In the genomic region with DNA sequence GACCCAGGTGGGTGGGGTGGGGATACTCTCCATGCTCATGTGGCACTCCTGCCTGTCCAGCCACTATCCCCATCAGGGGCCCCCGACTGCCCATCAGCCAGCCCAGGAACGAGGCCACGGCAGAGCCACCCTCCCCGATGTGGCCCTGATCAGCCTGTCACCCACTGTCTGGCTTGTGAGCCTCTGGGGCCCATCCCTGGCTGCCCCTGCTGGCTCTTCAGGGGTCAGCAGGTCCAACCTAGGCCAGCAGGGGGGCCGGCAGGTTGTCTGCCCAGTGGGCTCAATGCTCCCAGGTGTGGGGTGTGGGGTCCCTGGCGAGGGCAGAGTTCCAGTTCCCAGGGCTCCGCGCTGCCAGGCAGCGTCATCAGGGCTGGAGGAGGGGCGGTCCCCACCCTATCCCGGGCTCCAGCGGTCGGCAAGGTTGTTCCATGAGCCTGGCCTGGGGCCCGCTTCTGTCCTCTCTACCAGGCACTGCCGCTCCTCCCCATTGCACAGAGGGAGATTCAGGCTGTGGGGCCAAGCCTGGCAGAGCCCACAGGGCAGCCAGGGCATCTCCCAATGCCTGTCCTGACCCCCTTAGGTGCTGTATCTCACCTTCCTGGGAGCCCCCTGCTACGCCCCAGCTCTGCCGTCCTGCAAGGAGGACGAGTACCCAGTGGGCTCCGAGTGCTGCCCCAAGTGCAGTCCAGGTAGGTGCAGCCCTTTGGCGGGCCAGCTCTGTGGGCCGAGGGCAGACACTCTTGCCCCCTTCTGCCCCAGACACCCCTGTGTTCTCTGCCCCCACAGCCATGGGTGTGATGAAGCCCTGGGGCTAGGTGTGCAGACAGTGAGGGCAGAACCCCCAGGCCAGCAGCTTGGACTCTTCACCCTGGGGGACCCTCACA, we compare ENCODE assay signal across 10 cellular contexts. TPM values are rescaled to one million over a fixed set of nuclear protein-coding genes. Genes with fewer than 3 reads are reported as not detected.
DNase-seq lines count a peak whose midpoint lies in the region; ATAC-seq, FAIRE-seq and TF ChIP-seq lines count a peak whose summit lies in the region.
"Had no signal": no experiment of that assay in that cellular context is flagged by ENCODE, and none has a peak within 500 bp of the region (broad histone marks: within the 10 kb centered on the region; RNA-seq: fewer than 3 reads in every experiment).

No MANE protein-coding gene starts in this region.

- H4K91ac ChIP-seq in H1 (replicated peaks; ENCODE audit: insufficient read length, low read length) = no peak overlapping the region

- CTCF ChIA-PET in CD4-positive, alpha-beta T cell (lab: Charles Lee) = interaction anchor here (1.3 kb wide), 1 partner anchor 28 kb away, joined by 4 read pairs; no protein-coding TSS in a partner anchor
- CTCF ChIA-PET in H1 (lab: Charles Lee; ENCODE audit: partially characterized antibody) = interaction anchor here (1.6 kb wide), 1 partner anchor 29 kb away, joined by 3 read pairs; no protein-coding TSS in a partner anchor

- no peak for TF ChIP-seq CTCF in CD4-positive, alpha-beta T cell (IDR thresholded peaks at IDR 0.05)
- TF ChIP-seq CTCF in Loucy (conservative IDR thresholded peaks at IDR 0.05; ENCODE audit: low read length) (peak; percentile 36), H1 (IDR thresholded peaks at IDR 0.05; ENCODE audit: control extremely low read depth in 1 of 3, insufficient read depth in 1 of 3, low read depth in 1 of 3, low read length in 3 of 3) (no peak; a peak in 1 of 4 replicates), ovary (IDR thresholded peaks at IDR 0.05) (no peak), GM10266 (IDR thresholded peaks at IDR 0.05; ENCODE audit: control insufficient read depth, insufficient read depth, low read depth, missing control alignments) (no peak)

- H3K4me3 Mint-ChIP-seq in CD4-positive, alpha-beta T cell = peak overlapping the region; percentile 97

- H3K9me3 Mint-ChIP-seq in CD4-positive, alpha-beta T cell = no peaks in the 10 kb centered on the region

- H3K56ac ChIP-seq in H1 (replicated peaks; ENCODE audit: insufficient read length, low read depth, low read length) = no peak overlapping the region

- no peak overlapping the region for H2BK12ac ChIP-seq in H1 (ENCODE audit: low read depth, low read length)

- TF ChIP-seq POLR2A in H1 (IDR thresholded peaks at IDR 0.05; ENCODE audit: control extremely low read depth in 1 of 2, low read depth in 2 of 2, low read length in 2 of 2) = no peak
- no peak for TF ChIP-seq POLR2A in ovary (IDR thresholded peaks at IDR 0.05)

- no peak overlapping the region; the same call in 1 of the 2 replicates for H2BK15ac ChIP-seq in H1 (ENCODE audit: low read length)

- H3K4ac ChIP-seq in H1 (replicated peaks; ENCODE audit: insufficient read length, low read depth, low read length) = no peak overlapping the region

- peak overlapping the region; percentile 84 for H3K4me3 ChIP-seq in Loucy (ENCODE audit: low read length, poor library complexity, severe bottlenecking)
- no peak overlapping the region for H3K4me3 ChIP-seq in H1 (ENCODE audit: extremely low read depth in 1 of 4, insufficient read depth in 2 of 4, low read depth in 3 of 4, low read length in 4 of 4)
- H3K4me3 ChIP-seq in ovary = peak overlapping the region; percentile 64

- H3K4me1 Mint-ChIP-seq in CD4-positive, alpha-beta T cell (ENCODE audit: low read depth) = peaks cover 38% of the 10 kb centered on the region

- FAIRE-seq in H1 (lab: Jason Lieb, UNC) = no peak

- no peaks in the 10 kb centered on the region for H3K9me2 ChIP-seq in Loucy (replicated peaks; ENCODE audit: low read depth, low read length)

- H4K8ac ChIP-seq in H1 (ENCODE audit: extremely low read depth, insufficient read depth, low read length) = peak overlapping the region; percentile 14; the same call in 1 of the 2 replicates

- peaks cover 9% of the 10 kb centered on the region for H4K20me1 ChIP-seq in Loucy (ENCODE audit: insufficient read depth, low read length, poor library complexity, severe bottlenecking)
- no peaks in the 10 kb centered on the region for H4K20me1 ChIP-seq in H1 (replicated peaks in 1 of 2; ENCODE audit: control insufficient read depth in 1 of 2, insufficient read depth in 2 of 2, low read length in 2 of 2)

- no peaks in the 10 kb centered on the region for H3F3A ChIP-seq in Loucy (ENCODE audit: low read depth)

- no peak overlapping the region for H2BK120ac ChIP-seq in H1 (replicated peaks; ENCODE audit: low read depth, low read length)

- no peaks in the 10 kb centered on the region for H3K9me3 ChIP-seq in CD4-positive, alpha-beta T cell (ENCODE audit: control insufficient read depth, low read length)
- H3K9me3 ChIP-seq in Loucy (ENCODE audit: insufficient read depth, low read depth, low read length) (no peaks in the 10 kb centered on the region), H1 (ENCODE audit: insufficient read depth in 2 of 2, low read depth in 1 of 2, low read length in 1 of 2) (no peaks in the 10 kb centered on the region; a peak in 1 of 4 replicates), ovary (no peaks in the 10 kb centered on the region)

- H3K79me2 ChIP-seq in Loucy (ENCODE audit: insufficient read depth, low read length) = peaks cover 21% of the 10 kb centered on the region
- no peaks in the 10 kb centered on the region for H3K79me2 ChIP-seq in H1 (ENCODE audit: control insufficient read depth in 1 of 2, insufficient read depth in 2 of 2, low read length in 2 of 2)

- intact Hi-C loops in CD4-positive, alpha-beta T cell (cut with DNase I, micrococcal nuclease) = no loop called here
- intact Hi-C loops in ovary (cut with DNase I) = loop anchor here in 2 of 4 donors (5.0 to 10.0 kb wide), 2 partner anchors 315 to 1653 kb away; no protein-coding TSS in a partner anchor

- H3K14ac ChIP-seq in H1 (ENCODE audit: insufficient read length) = no peak overlapping the region

- H3K4me1 ChIP-seq in Loucy (ENCODE audit: insufficient read depth, low read length, poor library complexity, severe bottlenecking) = peaks cover 27% of the 10 kb centered on the region
- peaks cover 0 to 6% (median 0%) of the 10 kb centered on the region in 4 experiments; a peak in 2 of 7 replicates for H3K4me1 ChIP-seq in H1 (replicated peaks in 1 of 4; ENCODE audit: control insufficient read depth in 3 of 4, insufficient read depth in 4 of 4, low read length in 3 of 4)
- peaks cover 12% of the 10 kb centered on the region for H3K4me1 ChIP-seq in ovary (ENCODE audit: insufficient read depth)

- H2AK5ac ChIP-seq in H1 (ENCODE audit: low read depth, low read length) = no peak overlapping the region

- H3K23me2 ChIP-seq in H1 (ENCODE audit: low read depth, low read length) = no peaks in the 10 kb centered on the region

- POLR2A ChIA-PET in CD4-positive, alpha-beta T cell (lab: Charles Lee) = interaction anchor here (0.9 to 5.7 kb wide), 6 partner anchors 10 to 363 kb away, joined by 3 to 133 read pairs (median 18); a partner anchor contains a TSS
- POLR2A ChIA-PET in H1 (lab: Charles Lee; ENCODE audit: partially characterized antibody) = no interaction called here

- peak overlapping the region; percentile 95 for H3K4me2 ChIP-seq in Loucy (ENCODE audit: low read depth, low read length, poor library complexity, severe bottlenecking)
- no peak overlapping the region for H3K4me2 ChIP-seq in H1 (ENCODE audit: insufficient read depth in 1 of 2, low read depth in 2 of 2, low read length in 2 of 2)

- 88% methylated on average over 19 of the region's 21 CpGs; no CpG with 5 or more reads in 1 of the 2 experiments for WGBS in H1 (ENCODE audit: extremely low coverage in 1 of 2, insufficient coverage in 1 of 2, insufficient read length in 1 of 2, insufficient replicate concordance in 2 of 2, low coverage in 1 of 2, low lambda C conversion rate in 2 of 2, missing lambda C conversion rate in 1 of 2), 2 experiments
- WGBS in ovary, 3 donors = 76 to 98% (median 80%) methylated on average over 11 to 21 of the region's 21 CpGs

- H3K9ac ChIP-seq in Loucy (ENCODE audit: low read depth, low read length, poor library complexity, severe bottlenecking) (peak overlapping the region; percentile 97), H1 (replicated peaks in 1 of 4; ENCODE audit: extremely low read depth in 1 of 4, low read depth in 3 of 4, low read length in 3 of 4) (no peak overlapping the region)

- H2BK20ac ChIP-seq in H1 (ENCODE audit: low read length) = no peak overlapping the region

- no peak for TF ChIP-seq RAD21 in H1 (IDR thresholded peaks at IDR 0.05 in 1 of 2, conservative IDR thresholded peaks at IDR 0.05 in 1 of 2; ENCODE audit: low read depth in 2 of 2, low read length in 2 of 2)

- H2AFZ ChIP-seq in Loucy (ENCODE audit: low read length) (no peak overlapping the region), H1 (ENCODE audit: low read length) (no peak overlapping the region)

- no peaks in the 10 kb centered on the region for H3K27me3 Mint-ChIP-seq in CD4-positive, alpha-beta T cell

- TF ChIP-seq EP300 in H1 (IDR thresholded peaks at IDR 0.05; ENCODE audit: borderline replicate concordance in 1 of 2, low read depth in 2 of 2, low read length in 2 of 2) (no peak), ovary (IDR thresholded peaks at IDR 0.05) (no peak)

- H3K23ac ChIP-seq in H1 (ENCODE audit: insufficient read length) = no peak overlapping the region

- H3K36me3 ChIP-seq in Loucy (ENCODE audit: insufficient read depth, low read length) (no peaks in the 10 kb centered on the region), H1 (ENCODE audit: control insufficient read depth in 2 of 4, insufficient read depth in 4 of 4, low read length in 3 of 4) (no peaks in the 10 kb centered on the region), ovary (no peaks in the 10 kb centered on the region)

- H3K79me1 ChIP-seq in H1 (ENCODE audit: low read depth, low read length) = no peaks in the 10 kb centered on the region

- H4K5ac ChIP-seq in H1 (ENCODE audit: insufficient read length, low read depth, low read length) = no peak overlapping the region

- H3K27ac Mint-ChIP-seq in CD4-positive, alpha-beta T cell = peak overlapping the region; percentile 98

- no peak overlapping the region for H2BK5ac ChIP-seq in H1 (ENCODE audit: low read depth, low read length)

- H3K27ac ChIP-seq in CD4-positive, alpha-beta T cell (ENCODE audit: low read depth, low read length) = peak overlapping the region; percentile 96
- H3K27ac ChIP-seq in H1 (ENCODE audit: low read depth, low read length) (no peak overlapping the region), ovary (peak overlapping the region; percentile 82 to 88)

- no peak for ATAC-seq in CD4-positive, alpha-beta T cell (ENCODE audit: poor library complexity)
- no peak for ATAC-seq in GM21529 (IDR thresholded peaks at IDR 0.05; ENCODE audit: unreplicated experiment)

- no peaks in the 10 kb centered on the region for H3K27me3 ChIP-seq in CD4-positive, alpha-beta T cell (ENCODE audit: control insufficient read depth, insufficient read depth, low read length)
- H3K27me3 ChIP-seq in Loucy (ENCODE audit: insufficient read depth, low read length, poor library complexity, severe bottlenecking) = no peaks in the 10 kb centered on the region
- no peaks in the 10 kb centered on the region for H3K27me3 ChIP-seq in H1 (replicated peaks in 1 of 4; ENCODE audit: control insufficient read depth in 3 of 4, extremely low read depth in 1 of 4, insufficient read depth in 3 of 4, low read length in 3 of 4)
- no peaks in the 10 kb centered on the region for H3K27me3 ChIP-seq in ovary

- peaks cover 36% of the 10 kb centered on the region for H3K36me3 Mint-ChIP-seq in CD4-positive, alpha-beta T cell (ENCODE audit: low read depth)

- H3K18ac ChIP-seq in H1 (ENCODE audit: extremely low read depth, low read length) = no peak overlapping the region

- no peak for DNase-seq in CD4-positive, alpha-beta T cell
- DNase-seq in H1 (ENCODE audit: low read depth in 1 of 2, low spot score in 2 of 2) = no peak
- no peak for DNase-seq in ovary
- DNase-seq in NCI-H69 (lab: John Stamatoyannopoulos, UW) = no peak
- no peak for DNase-seq in NCI-H187 (lab: John Stamatoyannopoulos, UW)
- DNase-seq in GM10266 (ENCODE audit: extremely low spot score) = no peak
- DNase-seq: SHP77 treated with DMSO at 0.1 percent for 48 hours had no signal

RNA-seq across cellular contexts. Expression of a gene that starts 1.2 kb away (rescaled TPM):
- 100 to 1,000 TPM; 191 to 194 TPM for total RNA-seq in CD4-positive, alpha-beta T cell
- 0.50 and 0.65 TPM in 2 replicates for total RNA-seq in H1 (2021; fragmentation: NEBNext Ultra II Directional; extraction: Animal tissue kit (Norgen Biotek cat#: 25700))
- polyA plus RNA-seq in H1 (2011; rRNA removed) = 0.13 and 0.36 TPM in 2 replicates
- 0.43 TPM for polyA plus RNA-seq in H1 (2011; cell fraction: cytosol; rRNA removed)
- 1.1 TPM for polyA plus RNA-seq in H1 (2011; cell fraction: nucleus; rRNA removed)
- polyA plus RNA-seq in H1 (2012, experiment 1 of 2) = 0.17 to 0.35 TPM (median 0.24 TPM) in 3 of 4 replicates, not detected in the other
- not detected for polyA plus RNA-seq in H1 (2012, experiment 2 of 2)
- polyA plus RNA-seq in H1 (2013, experiment 1 of 2) = 0.08 TPM
- 0.09 TPM for polyA plus RNA-seq in H1 (2013, experiment 2 of 2)
- 0.22 and 0.32 TPM in 2 replicates for polyA minus RNA-seq in H1 (2011; rRNA and poly(A)+ RNA removed)
- not detected for polyA minus RNA-seq in H1 (2011; cell fraction: cytosol; rRNA and poly(A)+ RNA removed)
- polyA minus RNA-seq in H1 (2011; cell fraction: nucleus; rRNA and poly(A)+ RNA removed) = 1.5 TPM
- total RNA-seq in ovary = 10 to 100 TPM; 33.3 to 78.5 (median 60.5) TPM
- polyA plus RNA-seq in ovary = 10 to 100 TPM in 1 of 2 donors, 1 to 10 TPM in 1; 4.3 to 57.6 TPM

RNA-seq across cellular contexts. Expression of a gene that starts 27.3 kb away (rescaled TPM):
- total RNA-seq in CD4-positive, alpha-beta T cell = not detected
- 0.22 and 0.25 TPM in 2 replicates for total RNA-seq in H1 (2021; fragmentation: NEBNext Ultra II Directional; extraction: Animal tissue kit (Norgen Biotek cat#: 25700))
- polyA plus RNA-seq in H1 (2011; rRNA removed) = 0.08 TPM in 1 of 2 replicates, not detected in the other
- polyA plus RNA-seq in H1 (2011; cell fraction: cytosol; rRNA removed) = 0.05 TPM
- 0.17 TPM for polyA plus RNA-seq in H1 (2011; cell fraction: nucleus; rRNA removed)
- polyA plus RNA-seq in H1 (2012, experiment 1 of 2) = 0.13 to 0.29 TPM in 2 of 4 replicates, not detected in the others
- 0.13 TPM for polyA plus RNA-seq in H1 (2012, experiment 2 of 2)
- polyA plus RNA-seq in H1 (2013, experiment 1 of 2) = 0.04 TPM
- 0.04 TPM for polyA plus RNA-seq in H1 (2013, experiment 2 of 2)
- polyA minus RNA-seq in H1 (2011; rRNA and poly(A)+ RNA removed) = 0.28 TPM in 1 of 2 replicates, not detected in the other
- not detected for polyA minus RNA-seq in H1 (2011; cell fraction: cytosol; rRNA and poly(A)+ RNA removed)
- polyA minus RNA-seq in H1 (2011; cell fraction: nucleus; rRNA and poly(A)+ RNA removed) = not detected
- under 1 TPM in 3 of 7 donors, not detected in 4; 0.25 to 0.53 (median 0.31) TPM for total RNA-seq in ovary
- polyA plus RNA-seq in ovary = under 1 TPM; 0.13 to 0.36 TPM
- total RNA-seq: myocyte had no signal

RNA-seq across cellular contexts. Expression of a gene that starts 29.2 kb away (rescaled TPM):
- 10 to 100 TPM; 11.0 to 12.8 TPM for total RNA-seq in CD4-positive, alpha-beta T cell
- 44.4 and 46.0 TPM in 2 replicates for total RNA-seq in H1 (2021; fragmentation: NEBNext Ultra II Directional; extraction: Animal tissue kit (Norgen Biotek cat#: 25700))
- 35.3 and 54.6 TPM in 2 replicates for polyA plus RNA-seq in H1 (2011; rRNA removed)
- 39.9 TPM for polyA plus RNA-seq in H1 (2011; cell fraction: cytosol; rRNA removed)
- 87.5 TPM for polyA plus RNA-seq in H1 (2011; cell fraction: nucleus; rRNA removed)
- 35.5 to 45.3 TPM (median 42.8 TPM) in 4 replicates for polyA plus RNA-seq in H1 (2012, experiment 1 of 2)
- polyA plus RNA-seq in H1 (2012, experiment 2 of 2) = 46.9 TPM
- 27.5 TPM for polyA plus RNA-seq in H1 (2013, experiment 1 of 2)
- 26.7 TPM for polyA plus RNA-seq in H1 (2013, experiment 2 of 2)
- 15.9 and 21.5 TPM in 2 replicates for polyA minus RNA-seq in H1 (2011; rRNA and poly(A)+ RNA removed)
- polyA minus RNA-seq in H1 (2011; cell fraction: cytosol; rRNA and poly(A)+ RNA removed) = 18.1 TPM
- 16.7 TPM for polyA minus RNA-seq in H1 (2011; cell fraction: nucleus; rRNA and poly(A)+ RNA removed)
- 10 to 100 TPM in 6 of 7 donors, 1 to 10 TPM in 1; 3.2 to 34.1 (median 20.2) TPM for total RNA-seq in ovary
- polyA plus RNA-seq in ovary = 1 to 10 TPM; 7.0 to 9.6 TPM

RNA-seq across cellular contexts. Expression of a gene that starts 31.0 kb away (rescaled TPM):
- total RNA-seq in CD4-positive, alpha-beta T cell = 10 to 100 TPM; 42.9 to 47.0 TPM
- total RNA-seq in H1 (2021; fragmentation: NEBNext Ultra II Directional; extraction: Animal tissue kit (Norgen Biotek cat#: 25700)) = 29.7 and 35.4 TPM in 2 replicates
- polyA plus RNA-seq in H1 (2011; rRNA removed) = 20.1 and 24.4 TPM in 2 replicates
- polyA plus RNA-seq in H1 (2011; cell fraction: cytosol; rRNA removed) = 24.0 TPM
- polyA plus RNA-seq in H1 (2011; cell fraction: nucleus; rRNA removed) = 110 TPM
- 20.2 to 27.0 TPM (median 21.6 TPM) in 4 replicates for polyA plus RNA-seq in H1 (2012, experiment 1 of 2)
- 14.8 TPM for polyA plus RNA-seq in H1 (2012, experiment 2 of 2)
- 12.0 TPM for polyA plus RNA-seq in H1 (2013, experiment 1 of 2)
- polyA plus RNA-seq in H1 (2013, experiment 2 of 2) = 11.1 TPM
- polyA minus RNA-seq in H1 (2011; rRNA and poly(A)+ RNA removed) = 24.4 and 25.4 TPM in 2 replicates
- polyA minus RNA-seq in H1 (2011; cell fraction: cytosol; rRNA and poly(A)+ RNA removed) = 24.7 TPM
- 116 TPM for polyA minus RNA-seq in H1 (2011; cell fraction: nucleus; rRNA and poly(A)+ RNA removed)
- 10 to 100 TPM; 19.7 to 33.3 (median 29.1) TPM for total RNA-seq in ovary
- polyA plus RNA-seq in ovary = 10 to 100 TPM; 14.7 to 17.1 TPM

Comparison
In these comparisons a context has a peak if more than half of its experiments do, and no peak if none do; other contexts are left out.
1. H3K4me3 ChIP-seq: peak in Loucy (single experiment) and ovary (single experiment); none in H1 (0 of 4).
2. RNA of a gene that starts 1.2 kb away (total RNA-seq): 191 to 194 TPM in CD4-positive, alpha-beta T cell and 33.3 to 78.5 TPM in ovary; 0.50 to 0.65 TPM in H1; every median in the first group is over 10 times any median in the second.